ENCODE assay signal across 20 cellular contexts in the genomic region with DNA sequence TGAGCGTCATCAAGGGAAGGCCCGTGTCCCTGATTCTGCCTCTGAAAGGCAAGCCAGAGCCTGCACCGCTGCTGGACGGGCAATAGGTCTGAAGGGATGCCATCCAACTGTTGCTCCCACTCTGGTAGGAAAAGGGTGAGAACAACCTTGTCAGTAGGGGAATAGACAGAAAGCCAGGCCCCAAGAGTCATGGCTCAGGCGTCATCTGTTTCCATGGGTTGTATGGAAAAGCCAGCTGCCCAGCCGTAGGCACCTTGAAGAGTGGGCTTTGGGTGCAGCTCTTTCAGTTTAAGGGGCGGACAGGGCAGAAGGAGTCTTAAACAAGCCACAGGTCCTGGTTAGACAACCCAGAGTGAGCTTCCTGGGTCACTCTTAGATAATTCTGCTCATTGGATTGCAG.
"Had no signal": no experiment of that assay in that cellular context is flagged by ENCODE, and none has a peak within 500 bp of the region (broad histone marks: within the 10 kb centered on the region; RNA-seq: fewer than 3 reads in every experiment).

No MANE protein-coding gene starts in this region.

- DNase-seq: IMR-90, Kasumi-1, MM.1S, NCI-H1092 treated with DMSO at 0.1 percent for 48 hours, NCI-H1436, NCI-H187, NCI-H2029, NCI-H2081 treated with DMSO at 0.1 percent for 48 hours, NCI-H2171, NCI-H226, NCI-H446, NCI-H510A, NCI-H524 treated with DMSO at 0.1 percent for 48 hours, NCI-H69, NCI-H774, RPMI8226, SHP77, T-helper 1 cell had no signal

- H3K9ac ChIP-seq: KMS-11 had no signal

- FAIRE-seq: RCC 7860 had no signal

- H3K4me2 ChIP-seq: KMS-11 had no signal

- H3K27ac ChIP-seq: KMS-11 had no signal
